1 cellular context compared by ENCODE assay signal in the genomic region with DNA sequence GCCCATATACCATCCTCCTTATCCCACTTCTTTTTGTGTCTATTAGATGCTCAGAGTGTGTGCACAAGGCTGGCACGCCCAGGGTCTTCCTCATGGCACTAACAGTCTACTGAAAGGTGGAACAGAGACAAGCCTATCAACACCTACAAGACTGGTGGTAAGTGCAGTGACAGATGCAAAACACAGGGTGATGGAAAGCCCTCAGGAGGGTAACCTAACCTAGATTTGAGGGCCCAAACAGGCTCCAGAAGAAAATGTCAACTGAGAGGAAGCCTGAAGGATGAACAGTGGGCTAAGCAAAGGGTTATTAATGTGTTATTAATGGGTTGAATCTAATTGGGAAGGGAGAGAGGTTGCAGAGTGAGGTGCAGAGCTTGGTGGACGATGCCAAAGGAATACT.
TF ChIP-seq lines count a peak whose summit lies in the region.

No MANE protein-coding gene starts in this region.

TF ChIP-seq in liver, 16 proteins besides CTCF, POLR2A, EP300 and RAD21 (continued from another document):
- TF ChIP-seq ZBTB33 (IDR thresholded peaks at IDR 0.05) (no peak), HNF4A (conservative IDR thresholded peaks at IDR 0.05) (no peak)
TF ChIP-seq in liver: peak in this region for 0.
